9 cellular contexts compared by ENCODE assay signal in the genomic region with DNA sequence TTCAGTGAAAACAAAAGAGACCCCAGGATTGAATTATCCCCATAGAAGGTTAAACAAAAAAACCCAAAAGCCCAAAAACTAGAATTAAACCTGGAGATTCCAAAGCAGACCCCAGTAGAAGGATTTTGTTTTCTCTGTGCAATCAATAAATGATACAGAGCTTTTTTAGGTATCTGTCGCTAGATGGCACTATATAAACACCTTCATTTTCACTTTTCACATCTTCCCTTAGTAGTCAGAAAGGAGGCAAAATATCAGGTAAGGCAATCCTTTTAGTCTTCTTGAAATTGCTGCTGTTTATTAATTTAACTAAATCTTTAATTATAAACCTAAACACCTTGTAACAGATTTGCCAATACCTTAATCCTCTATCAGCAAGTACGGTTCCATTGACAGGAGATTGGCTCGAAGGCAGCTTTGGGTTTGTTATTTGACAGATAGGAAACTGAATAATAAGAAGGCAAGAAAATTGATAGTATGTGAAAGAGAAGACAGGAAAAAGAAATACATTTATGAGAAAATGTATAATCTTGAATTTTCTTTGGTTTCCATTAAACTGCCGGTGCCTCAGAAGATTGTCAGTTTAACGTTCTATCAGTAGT. TPM values are rescaled to one million over a fixed set of nuclear protein-coding genes. Genes with fewer than 3 reads are reported as not detected.
A peak's percentile ranks its signal among the peaks of the same experiment; 100 is the strongest.
DNase-seq lines count a peak whose midpoint lies in the region; ATAC-seq, FAIRE-seq and TF ChIP-seq lines count a peak whose summit lies in the region.
"Had no signal": no experiment of that assay in that cellular context is flagged by ENCODE, and none has a peak within 500 bp of the region (broad histone marks: within the 10 kb centered on the region; RNA-seq: fewer than 3 reads in every experiment).

No MANE protein-coding gene starts in this region.

- H4K8ac ChIP-seq in mesenchymal stem cell (ENCODE audit: low read length): no peak overlapping the region

- no peaks in the 10 kb centered on the region for H3K27me3 ChIP-seq in mesenchymal stem cell (ENCODE audit: control insufficient read depth in 1 of 2, insufficient read depth in 1 of 2, low read length in 2 of 2)

- H2BK5ac ChIP-seq in mesenchymal stem cell (ENCODE audit: low read depth, low read length, poor library complexity, severe bottlenecking): no peak overlapping the region

- H2AK5ac ChIP-seq in mesenchymal stem cell (ENCODE audit: low read length, severe bottlenecking): no peak overlapping the region

- H3K4me2 ChIP-seq in A549: no peak overlapping the region
- H3K4me2 ChIP-seq in mesenchymal stem cell (ENCODE audit: low read length, poor library complexity, severe bottlenecking): no peak overlapping the region

- DNase-seq in A549 (ENCODE audit: low read depth in 1 of 2, low spot score in 1 of 2) (peak; percentile 36 to 49), GM10248 (ENCODE audit: extremely low spot score) (peak; percentile 52), NCI-H526 (lab: John Stamatoyannopoulos, UW) (peak; percentile 55 to 61), mesenchymal stem cell (peak; percentile 52), middle frontal gyrus (ENCODE audit: extremely low spot score, low spot score) (no peak)
- peak; percentile 40 for DNase-seq in central memory CD4-positive, alpha-beta T cell

- TF ChIP-seq EP300 in A549 (IDR thresholded peaks at IDR 0.05): no peak

- H3K4me1 ChIP-seq in A549 (peaks cover 8% of the 10 kb centered on the region; the same call in 1 of the 3 replicates), mesenchymal stem cell (ENCODE audit: control insufficient read depth, insufficient read depth, low read depth, low read length) (peaks cover 3% of the 10 kb centered on the region)
- H3K4me1 ChIP-seq: HAP-1 had no signal

- H3K4me3 ChIP-seq in A549 (no peak overlapping the region), mesenchymal stem cell (ENCODE audit: insufficient read depth in 1 of 2, low read depth in 1 of 2, low read length in 2 of 2) (no peak overlapping the region)
- H3K4me3 ChIP-seq: HAP-1 had no signal

- H3K27ac ChIP-seq in A549 (no peak overlapping the region), mesenchymal stem cell (ENCODE audit: low read length, poor library complexity, severe bottlenecking) (no peak overlapping the region)

- H3K9ac ChIP-seq in mesenchymal stem cell (ENCODE audit: low read length): no peak overlapping the region

- H4K91ac ChIP-seq in mesenchymal stem cell (ENCODE audit: low read length): no peak overlapping the region

- 75% methylated on average over 5 of the region's 5 CpGs for WGBS in A549 (ENCODE audit: missing lambda C conversion rate)
- WGBS in mesenchymal stem cell: 86% methylated on average over 2 of the region's 5 CpGs

- TF ChIP-seq RAD21 in A549 (conservative IDR thresholded peaks at IDR 0.05 in 1 of 2, IDR thresholded peaks at IDR 0.05 in 1 of 2): peak; percentile 74 to 83

- CTCF ChIA-PET in A549 (lab: Yijun Ruan, JAX): interaction anchor here (0.7 to 4.3 kb wide), 28 partner anchors 10 to 795 kb away, joined by 3 to 23 read pairs (median 4); a partner anchor contains a TSS
- CTCF ChIA-PET in GM10248 (lab: Yijun Ruan, JAX): interaction anchor here (0.7 to 5.0 kb wide), 29 partner anchors 9 to 1243 kb away, joined by 3 to 41 read pairs (median 5); a partner anchor contains a TSS

- no peak overlapping the region for H3K18ac ChIP-seq in mesenchymal stem cell (ENCODE audit: low read depth in 1 of 2, low read length in 2 of 2)

- TF ChIP-seq POLR2A in A549 (IDR thresholded peaks at IDR 0.05; ENCODE audit: low read length): no peak

- no peak for FAIRE-seq in A549 (lab: Jason Lieb, UNC)

- no peak overlapping the region for H3K4ac ChIP-seq in mesenchymal stem cell (ENCODE audit: low read depth in 1 of 2, low read length in 2 of 2)

- peak; percentile 65 for TF ChIP-seq CTCF in A549 (IDR thresholded peaks at IDR 0.05)
- TF ChIP-seq CTCF in GM10248 (IDR thresholded peaks at IDR 0.05; ENCODE audit: control extremely low read depth, extremely low read depth, low read depth, missing control alignments): peak; percentile 45

- H3K79me1 ChIP-seq in mesenchymal stem cell (replicated peaks; ENCODE audit: low read length, poor library complexity, severe bottlenecking): no peaks in the 10 kb centered on the region

- no peak overlapping the region for H2BK120ac ChIP-seq in mesenchymal stem cell (ENCODE audit: low read depth, low read length)

- H3K36me3 ChIP-seq in mesenchymal stem cell (ENCODE audit: control insufficient read depth in 1 of 2, insufficient read depth in 2 of 2, low read depth in 1 of 2, low read length in 2 of 2): no peaks in the 10 kb centered on the region
- H3K36me3 ChIP-seq: HAP-1 had no signal

- H3K9me3 ChIP-seq in A549: no peaks in the 10 kb centered on the region
- H3K9me3 ChIP-seq in mesenchymal stem cell (ENCODE audit: control insufficient read depth, low read length): no peaks in the 10 kb centered on the region
- H3K9me3 ChIP-seq: HAP-1 had no signal

- no peak overlapping the region for H2AFZ ChIP-seq in mesenchymal stem cell (ENCODE audit: low read depth, low read length)

- no peak overlapping the region for H2BK12ac ChIP-seq in mesenchymal stem cell (ENCODE audit: low read length in 2 of 2)

- no peak overlapping the region for H2BK15ac ChIP-seq in mesenchymal stem cell (ENCODE audit: low read depth, poor library complexity, severe bottlenecking)

- no peak overlapping the region for H3K23ac ChIP-seq in mesenchymal stem cell (ENCODE audit: low read length in 2 of 2)

- no peak overlapping the region for H3K14ac ChIP-seq in mesenchymal stem cell (ENCODE audit: low read length in 2 of 2)

- POLR2A ChIA-PET in A549 (lab: Yijun Ruan, JAX) (interaction anchor here (0.7 kb wide), 1 partner anchor 70 kb away, joined by 3 read pairs; no protein-coding TSS in a partner anchor), GM10248 (lab: Yijun Ruan, JAX) (no interaction called here)

- ATAC-seq in A549 (peak in 1 of 2 experiments; percentile 58; a peak in 3 of 6 replicates), HG02870 (IDR thresholded peaks at IDR 0.05; ENCODE audit: unreplicated experiment) (peak; percentile 59), HG03095 (IDR thresholded peaks at IDR 0.05; ENCODE audit: unreplicated experiment) (no peak)

TF ChIP-seq in A549, 52 proteins besides CTCF, POLR2A, EP300 and RAD21:
- TF ChIP-seq SMC3 (IDR thresholded peaks at IDR 0.05) (peak; percentile 77), NPAS2 (CRISPR knock-in tag; IDR thresholded peaks at IDR 0.05; ENCODE audit: borderline replicate concordance) (no peak), CHD4 (IDR thresholded peaks at IDR 0.05; ENCODE audit: borderline replicate concordance) (no peak)
TF ChIP-seq in A549: peak in this region for 1.

RNA-seq across cellular contexts. Expression of a gene that starts 23.3 kb away (rescaled TPM):
- 64.0 and 87.3 TPM in 2 replicates for polyA plus RNA-seq in A549 (2011; rRNA removed)
- 7.7 and 8.5 TPM in 2 replicates for polyA plus RNA-seq in A549 (2012; cell fraction: cytosol; rRNA removed)
- 4.5 and 6.7 TPM in 2 replicates for polyA plus RNA-seq in A549 (2012; cell fraction: nucleus; rRNA removed)
- 32.3 to 34.2 TPM (median 32.5 TPM) in 3 replicates for polyA plus RNA-seq in A549 (2017; fragmentation: RNase III; extraction: RNeasy Plus Mini Kit Qiagen cat#74134 plus additional on column Dnase treatment)
- 50.9 and 56.6 TPM in 2 replicates for polyA minus RNA-seq in A549 (2011; rRNA and poly(A)+ RNA removed)
- polyA plus RNA-seq in mesenchymal stem cell (2013, experiment 1 of 2): 19.3 TPM
- polyA plus RNA-seq in mesenchymal stem cell (2013, experiment 2 of 2): 20.0 TPM
